Comparison of ENCODE assay signal across 1 cellular context in the genomic region with DNA sequence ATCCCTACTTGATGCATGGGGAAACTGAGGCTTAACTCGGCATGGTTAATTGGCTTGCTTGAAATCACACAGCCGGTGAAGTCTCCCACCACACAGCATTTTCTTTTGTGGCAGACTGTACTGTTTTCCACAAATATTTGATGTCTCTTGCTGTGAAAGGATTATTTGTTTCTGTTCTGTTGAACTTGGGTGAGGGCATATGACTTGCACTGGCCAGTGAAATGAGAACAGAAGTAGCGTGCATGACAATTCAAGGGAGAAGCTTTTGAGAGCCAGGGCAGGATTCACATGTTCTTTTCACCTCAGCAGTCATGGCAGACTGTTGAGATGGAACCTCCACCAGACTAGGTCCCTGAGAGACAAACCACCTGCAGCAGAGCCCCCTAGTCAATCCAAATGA.
TF ChIP-seq lines count a peak whose summit lies in the region.

No MANE protein-coding gene starts in this region.

TF ChIP-seq in A549, 52 proteins besides CTCF, POLR2A, EP300 and RAD21:
- TF ChIP-seq REST (IDR thresholded peaks at IDR 0.05) (no peak), JUN (IDR thresholded peaks at IDR 0.05) (no peak)
